Comparison of ENCODE assay signal across 8 cellular contexts in genomic region chr10:114825513-114826253, GRCh38. TPM values are rescaled to one million over a fixed set of nuclear protein-coding genes. Genes with fewer than 3 reads are reported as not detected.
DNase-seq lines count a peak whose midpoint lies in the region; ATAC-seq and TF ChIP-seq lines count a peak whose summit lies in the region.

No MANE protein-coding gene starts in this region.

- H3K9me3 ChIP-seq in PC-3 (ENCODE audit: low read length) = no peaks in the 10 kb centered on the region

- H3K4me2 ChIP-seq in PC-3 (ENCODE audit: low read length) = no peak overlapping the region

- H3K4me1 ChIP-seq in PC-3 (ENCODE audit: insufficient read depth, low read length) = peaks cover 23% of the 10 kb centered on the region

- H3K79me2 ChIP-seq in PC-3 (ENCODE audit: low read length) = peaks cover 76% of the 10 kb centered on the region

- CTCF ChIA-PET in PC-3 (lab: Charles Lee) = no interaction called here

- POLR2A ChIA-PET in PC-3 (lab: Charles Lee; ENCODE audit: unreplicated experiment) = no interaction called here

- H3K9ac ChIP-seq in PC-3 (ENCODE audit: low read length) = no peak overlapping the region

- H3K36me3 ChIP-seq in PC-3 (ENCODE audit: low read depth, low read length) = no peaks in the 10 kb centered on the region

- no peak overlapping the region for H3K4me3 Mint-ChIP-seq in stimulated activated memory B cell treated with anti-CD40 and anti-IgM and Interleukin-4, amounts not matched to agents 10 μg/mL and 1 μg/mL and 100 μg/mL, for 72 hours

- no peak overlapping the region for H2AFZ ChIP-seq in PC-3 (ENCODE audit: low read length)

- no peak overlapping the region for H3K27ac ChIP-seq in PC-3 (ENCODE audit: low read length)

- peaks cover 6% of the 10 kb centered on the region for H3K36me3 Mint-ChIP-seq in stimulated activated memory B cell treated with anti-CD40 and anti-IgM and Interleukin-4, amounts not matched to agents 10 μg/mL and 1 μg/mL and 100 μg/mL, for 72 hours

- H3K4me1 Mint-ChIP-seq in stimulated activated memory B cell treated with anti-CD40 and anti-IgM and Interleukin-4, amounts not matched to agents 10 μg/mL and 1 μg/mL and 100 μg/mL, for 72 hours = peaks cover 65% of the 10 kb centered on the region

- intact Hi-C loops in PC-3 (cut with micrococcal nuclease) = no loop called here

- H3K27me3 Mint-ChIP-seq in stimulated activated memory B cell treated with anti-CD40 and anti-IgM and Interleukin-4, amounts not matched to agents 10 μg/mL and 1 μg/mL and 100 μg/mL, for 72 hours = no peaks in the 10 kb centered on the region

- peak; percentile 72 for DNase-seq in HCEC 1CT
- peak; percentile 19 for DNase-seq in PC-3
- peak; percentile 67 for DNase-seq in hepatic stellate cell (ENCODE audit: low spot score)
- DNase-seq in cerebellar nuclear complex (lab: John Stamatoyannopoulos, UW) = no peak
- no peak for DNase-seq in ACHN
- DNase-seq in stimulated activated CD4-positive, alpha-beta T cell treated with anti-CD3 and anti-CD28 coated beads, Interleukin-4, amount 100 ng/mL, for 24 hours = no peak

- H4K20me1 ChIP-seq in PC-3 (ENCODE audit: low read length) = no peaks in the 10 kb centered on the region

- no peak overlapping the region for H3K27ac Mint-ChIP-seq in stimulated activated memory B cell treated with anti-CD40 and anti-IgM and Interleukin-4, amounts not matched to agents 10 μg/mL and 1 μg/mL and 100 μg/mL, for 72 hours

- H3K9me2 ChIP-seq in PC-3 (replicated peaks; ENCODE audit: low read length) = no peaks in the 10 kb centered on the region

- no peak overlapping the region for H3K4me3 ChIP-seq in PC-3 (ENCODE audit: low read length)

- H3K27me3 ChIP-seq in PC-3 (ENCODE audit: low read length) = no peaks in the 10 kb centered on the region

- H3K9me3 Mint-ChIP-seq in stimulated activated memory B cell treated with anti-CD40 and anti-IgM and Interleukin-4, amounts not matched to agents 10 μg/mL and 1 μg/mL and 100 μg/mL, for 72 hours = no peaks in the 10 kb centered on the region

- TF ChIP-seq CTCF in PC-3 (conservative IDR thresholded peaks at IDR 0.05; ENCODE audit: low read depth, low read length) = no peak

- in situ Hi-C loops in ACHN (cut with HindIII; ENCODE audit: low pct_ligation_motif_present, low pct_unique_long_range_greater_than_20kb, low sequenced_read_pairs) = no loop called here

- no TSS peak for BruUV-seq in PC-3 (replicated peaks; lab: Mats Ljungman, UMichigan)

- no peaks in the 10 kb centered on the region for H3F3A ChIP-seq in PC-3 (ENCODE audit: low read length, unreplicated experiment)

- ATAC-seq in GM18517 (IDR thresholded peaks at IDR 0.05; ENCODE audit: unreplicated experiment) (peak; percentile 67), PC-3 (no peak)
- ATAC-seq in stimulated activated memory B cell treated with anti-CD40 and anti-IgM and Interleukin-4, amounts not matched to agents 10 μg/mL and 1 μg/mL and 100 μg/mL, for 72 hours = no peak

RNA-seq across cellular contexts. Expression of gene FHIP2A, which starts 4.1 kb away (rescaled TPM):
- 3.7 and 4.6 TPM in 2 replicates for total RNA-seq in PC-3 (2014; rRNA removed)

Comparison
In these comparisons a context has a peak if more than half of its experiments do, and no peak if none do; other contexts are left out.
1. DNase-seq: peak in HCEC 1CT (single experiment), PC-3 (single experiment) and hepatic stellate cell (single experiment); none in cerebellar nuclear complex (0 of 2), ACHN (single experiment) and stimulated activated CD4-positive, alpha-beta T cell treated with anti-CD3 and anti-CD28 coated beads, Interleukin-4, amount 100 ng/mL, for 24 hours (single experiment).